Comparison of ENCODE assay signal across 12 cellular contexts in the genomic region with DNA sequence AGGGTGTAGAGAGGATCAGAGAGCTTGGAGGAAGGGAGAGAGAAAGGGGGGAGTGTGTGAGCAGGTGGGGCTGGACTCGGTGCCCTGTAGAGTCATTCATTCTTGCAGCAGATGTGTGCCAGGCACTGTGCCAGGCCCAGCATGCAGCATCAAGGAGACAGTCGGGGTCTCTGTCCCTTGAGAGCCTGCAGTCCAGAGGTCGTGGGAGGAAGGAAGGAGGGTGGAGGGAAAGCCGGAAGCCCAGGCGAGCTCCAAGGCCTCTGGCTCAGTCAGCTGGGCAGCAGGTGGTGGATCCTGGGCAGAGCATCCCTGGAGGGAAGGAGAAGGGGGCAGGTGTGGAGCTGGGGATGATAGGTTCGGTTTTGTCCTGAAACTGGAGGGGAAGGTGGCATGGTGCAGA. TPM values are rescaled to one million over a fixed set of nuclear protein-coding genes. Genes with fewer than 3 reads are reported as not detected.
DNase-seq lines count a peak whose midpoint lies in the region; ATAC-seq and TF ChIP-seq lines count a peak whose summit lies in the region.
"Had no signal": no experiment of that assay in that cellular context is flagged by ENCODE, and none has a peak within 500 bp of the region (broad histone marks: within the 10 kb centered on the region; RNA-seq: fewer than 3 reads in every experiment).

No MANE protein-coding gene starts in this region.

- peaks cover 13% of the 10 kb centered on the region for H3K36me3 Mint-ChIP-seq in T-helper 17 cell (ENCODE audit: low read depth)

- H3K27me3 ChIP-seq in psoas muscle (ENCODE audit: insufficient read depth in 3 of 3, low read length in 2 of 3) (no peaks in the 10 kb centered on the region), Karpas-422 (ENCODE audit: low read length) (no peaks in the 10 kb centered on the region)

- 32 to 40% (median 36%) methylated on average over 6 of the region's 6 CpGs for WGBS in psoas muscle, 3 donors

- H3K27me3 Mint-ChIP-seq in T-helper 17 cell, result peaks cover 46% of the 10 kb centered on the region

- TF ChIP-seq CTCF in psoas muscle (IDR thresholded peaks at IDR 0.05), result no peak

- ATAC-seq in T-helper 17 cell, result no peak
- ATAC-seq in psoas muscle, result no peak

- no peak overlapping the region for H3K4me3 Mint-ChIP-seq in T-helper 17 cell
- H3K4me3 Mint-ChIP-seq: T-helper 1 cell treated with Interleukin-12 subunit alpha and Interleukin-12 subunit beta and Interleukin-4 antibody, amounts not matched to agents 30 μg/mL and 1 μg/mL, for 36 hours had no signal

- peaks cover 61% of the 10 kb centered on the region for H4K20me1 ChIP-seq in Karpas-422 (ENCODE audit: insufficient read depth, low read depth, low read length)

- intact Hi-C loops in head of caudate nucleus (cut with DNase I) (no loop called here), psoas muscle (cut with DNase I) (no loop called here)

- H3K27ac Mint-ChIP-seq in T-helper 17 cell, result peak overlapping the region; percentile 82
- H3K27ac Mint-ChIP-seq: T-helper 1 cell treated with Interleukin-12 subunit alpha and Interleukin-12 subunit beta and Interleukin-4 antibody, amounts not matched to agents 30 μg/mL and 1 μg/mL, for 36 hours had no signal

- peaks cover 70% of the 10 kb centered on the region for H3K4me1 ChIP-seq in psoas muscle
- H3K4me1 ChIP-seq in Karpas-422 (ENCODE audit: low read length), result peaks cover 4% of the 10 kb centered on the region; the same call in 1 of the 2 replicates

- no peak overlapping the region for H3K9ac ChIP-seq in Karpas-422 (ENCODE audit: low read length)

- H2AFZ ChIP-seq in Karpas-422 (ENCODE audit: low read length), result no peak overlapping the region

- peak; percentile 77 for DNase-seq in Ammon's horn (ENCODE audit: low spot score)
- DNase-seq in T-helper 17 cell, result no peak
- DNase-seq in head of caudate nucleus, result peak in 34 of 42 donors; percentile 23 to 77 (median 60)
- no peak for DNase-seq in psoas muscle
- DNase-seq in DMS53 treated with DMSO at 0.1 percent for 48 hours (lab: John Stamatoyannopoulos, UW; ENCODE audit: unreplicated experiment), result no peak
- no peak for DNase-seq in LoVo (ENCODE audit: low spot score)
- no peak for DNase-seq in Karpas-422
- no peak for DNase-seq in NCI-H524 treated with DMSO at 0.1 percent for 48 hours (lab: John Stamatoyannopoulos, UW)
- DNase-seq: activated CD4-positive, alpha-beta T cell treated with anti-CD3 and anti-CD28 coated beads, Interleukin-2, amount 50 U/mL, for 48 hours; activated gamma-delta T cell treated with Interleukin-2 at 50 U/mL for 16 hours; DMS153 had no signal

- peaks cover 14% of the 10 kb centered on the region for H3K4me1 Mint-ChIP-seq in T-helper 17 cell

- H3K79me2 ChIP-seq in Karpas-422 (ENCODE audit: low read length), result no peaks in the 10 kb centered on the region

- no peak overlapping the region for H3K4me2 ChIP-seq in Karpas-422 (ENCODE audit: low read depth, low read length, poor library complexity, severe bottlenecking)

- no peaks in the 10 kb centered on the region for H3K9me2 ChIP-seq in Karpas-422 (replicated peaks; ENCODE audit: insufficient read depth, low read length)

- H3K36me3 ChIP-seq in psoas muscle (ENCODE audit: insufficient read depth in 1 of 2, low read depth in 1 of 2) (no peaks in the 10 kb centered on the region), Karpas-422 (ENCODE audit: insufficient read depth, low read length) (no peaks in the 10 kb centered on the region)

- H3K4me3 ChIP-seq in psoas muscle (no peak overlapping the region), Karpas-422 (ENCODE audit: low read length) (no peak overlapping the region)

- H3K27ac ChIP-seq in psoas muscle, result peak overlapping the region; percentile 78
- no peak overlapping the region for H3K27ac ChIP-seq in Karpas-422 (ENCODE audit: low read length)

- H3K9me3 ChIP-seq in T-helper 17 cell (ENCODE audit: control insufficient read depth, low read length, poor library complexity, severe bottlenecking), result no peaks in the 10 kb centered on the region
- no peaks in the 10 kb centered on the region for H3K9me3 ChIP-seq in psoas muscle
- no peaks in the 10 kb centered on the region for H3K9me3 ChIP-seq in Karpas-422 (ENCODE audit: low read length)

RNA-seq across cellular contexts. Expression of gene EPN2, which starts 27.5 kb away (rescaled TPM):
- total RNA-seq in T-helper 17 cell (1 to 10 TPM; 6.0 to 7.2 TPM), psoas muscle (10 to 100 TPM; 23.6 to 36.0 (median 26.9) TPM)
- 10 to 100 TPM; 11.6 to 27.2 (median 12.2) TPM for polyA plus RNA-seq in psoas muscle
- total RNA-seq in Karpas-422 (2014; rRNA removed; shearing (Covaris generic); ENCODE audit: low replicate concordance), result 5.4 and 17.6 TPM in 2 replicates

Comparison
In these comparisons a context has a peak if more than half of its experiments do, and no peak if none do; other contexts are left out.
1. DNase-seq: peak in Ammon's horn (single experiment) and head of caudate nucleus (34 of 42); none in T-helper 17 cell (0 of 3), psoas muscle (0 of 2), DMS53 treated with DMSO at 0.1 percent for 48 hours (single experiment), LoVo (single experiment), Karpas-422 (single experiment) and NCI-H524 treated with DMSO at 0.1 percent for 48 hours (single experiment).